In genomic region chr20:5119435-5120188, GRCh38 we compare ENCODE assay signal across 8 cellular contexts. TPM values are rescaled to one million over a fixed set of nuclear protein-coding genes. Genes with fewer than 3 reads are reported as not detected.
A peak's percentile ranks its signal among the peaks of the same experiment; 100 is the strongest.
DNase-seq lines count a peak whose midpoint lies in the region; ATAC-seq and TF ChIP-seq lines count a peak whose summit lies in the region.

PCNA (minus strand) TSS chr20:5119958; CDS start chr20:5119798, 160 bp downstream.

- H3K27ac Mint-ChIP-seq in activated B cell treated with CpG ODN at 0.5 μM for 24 hours, result peak within 1 kb of the TSS; percentile 94

- peak within 1 kb of the TSS; percentile 94 for H3K4me3 Mint-ChIP-seq in activated B cell treated with CpG ODN at 0.5 μM for 24 hours

- peak; percentile 99 for TF ChIP-seq POLR2A in GM18951 (IDR thresholded peaks at IDR 0.05; ENCODE audit: extremely low read depth, insufficient read depth, insufficient read length)

- intact Hi-C loops in activated B cell treated with CpG ODN at 0.5 μM for 24 hours (cut with micrococcal nuclease), result loop anchor here (1.0 kb wide), 1 partner anchor 8 kb away; the partner anchor contains the start of gene CDS2

- peak within 1 kb of the TSS; percentile 76 for H3K27ac ChIP-seq in caudate nucleus (ENCODE audit: low read depth, low read length)

- H3K4me1 Mint-ChIP-seq in activated B cell treated with CpG ODN at 0.5 μM for 24 hours, result peaks cover 27% of the 10 kb centered on the region

- peak; percentile 95 for ATAC-seq in HG03196 (IDR thresholded peaks at IDR 0.05; ENCODE audit: unreplicated experiment)
- peak; percentile 95 for ATAC-seq in activated B cell treated with CpG ODN at 0.5 μM for 24 hours (ENCODE audit: low read depth)

- CTCF ChIA-PET in activated B cell treated with CpG ODN at 0.5 μM for 24 hours (lab: Charles Lee), result interaction anchor here (1.0 kb wide), 2 partner anchors 72 to 73 kb away, joined by 5 to 6 read pairs; no protein-coding TSS in a partner anchor

- peak; percentile 98 for DNase-seq in AG08395 (ENCODE audit: low spot score)
- peak; percentile 99 for DNase-seq in NCI-H345 (lab: John Stamatoyannopoulos, UW)
- peak; percentile 91 for DNase-seq in activated B cell treated with CpG ODN at 0.5 μM for 24 hours
- DNase-seq in caudate nucleus (lab: John Stamatoyannopoulos, UW), result peak; percentile 69 to 99 (median 94)
- peak; percentile 97 for DNase-seq in iPS-NIHi7 (ENCODE audit: extremely low spot score)
- peak; percentile 94 for DNase-seq in smooth muscle cell of the brain vasculature (ENCODE audit: low read depth, low spot score)

- peaks cover 36% of the 10 kb centered on the region for H3K36me3 Mint-ChIP-seq in activated B cell treated with CpG ODN at 0.5 μM for 24 hours (ENCODE audit: low read depth)

- in situ Hi-C loops in GM18951 (cut with MboI; ENCODE audit: low sequenced_read_pairs, unreplicated experiment), result loop anchor here (10.0 kb wide), 1 partner anchor 65 kb away; no protein-coding TSS in a partner anchor

- no peak for TF ChIP-seq CTCF in activated B cell treated with CpG ODN at 0.5 μM for 24 hours (IDR thresholded peaks at IDR 0.05)

- H3K27me3 Mint-ChIP-seq in activated B cell treated with CpG ODN at 0.5 μM for 24 hours, result no peaks in the 10 kb centered on the region

- POLR2A ChIA-PET in activated B cell treated with CpG ODN at 0.5 μM for 24 hours (lab: Charles Lee), result interaction anchor here (0.5 to 1.6 kb wide), 9 partner anchors 9 to 313 kb away, joined by 3 to 8 read pairs (median 3); no protein-coding TSS in a partner anchor

- H3K9me3 Mint-ChIP-seq in activated B cell treated with CpG ODN at 0.5 μM for 24 hours, result no peaks in the 10 kb centered on the region

RNA-seq across cellular contexts. Expression of gene PCNA, which starts in this region (rescaled TPM):
- total RNA-seq in activated B cell treated with CpG ODN at 0.5 μM for 24 hours, result 62.0 and 69.9 TPM in 2 replicates

Comparison
In these comparisons a context has a peak if more than half of its experiments do, and no peak if none do; other contexts are left out.
1. Peak in every context shown above with its lines: DNase-seq, ATAC-seq and H3K27ac ChIP-seq.